1 cellular context compared by ENCODE assay signal in genomic region chrX:18674788-18675735, GRCh38.
TF ChIP-seq lines count a peak whose summit lies in the region.

No MANE protein-coding gene starts in this region.

TF ChIP-seq in GM12878, 131 proteins besides CTCF, POLR2A, EP300 and RAD21 (continued from another document and continues in another):
- TF ChIP-seq, protein P1, sequence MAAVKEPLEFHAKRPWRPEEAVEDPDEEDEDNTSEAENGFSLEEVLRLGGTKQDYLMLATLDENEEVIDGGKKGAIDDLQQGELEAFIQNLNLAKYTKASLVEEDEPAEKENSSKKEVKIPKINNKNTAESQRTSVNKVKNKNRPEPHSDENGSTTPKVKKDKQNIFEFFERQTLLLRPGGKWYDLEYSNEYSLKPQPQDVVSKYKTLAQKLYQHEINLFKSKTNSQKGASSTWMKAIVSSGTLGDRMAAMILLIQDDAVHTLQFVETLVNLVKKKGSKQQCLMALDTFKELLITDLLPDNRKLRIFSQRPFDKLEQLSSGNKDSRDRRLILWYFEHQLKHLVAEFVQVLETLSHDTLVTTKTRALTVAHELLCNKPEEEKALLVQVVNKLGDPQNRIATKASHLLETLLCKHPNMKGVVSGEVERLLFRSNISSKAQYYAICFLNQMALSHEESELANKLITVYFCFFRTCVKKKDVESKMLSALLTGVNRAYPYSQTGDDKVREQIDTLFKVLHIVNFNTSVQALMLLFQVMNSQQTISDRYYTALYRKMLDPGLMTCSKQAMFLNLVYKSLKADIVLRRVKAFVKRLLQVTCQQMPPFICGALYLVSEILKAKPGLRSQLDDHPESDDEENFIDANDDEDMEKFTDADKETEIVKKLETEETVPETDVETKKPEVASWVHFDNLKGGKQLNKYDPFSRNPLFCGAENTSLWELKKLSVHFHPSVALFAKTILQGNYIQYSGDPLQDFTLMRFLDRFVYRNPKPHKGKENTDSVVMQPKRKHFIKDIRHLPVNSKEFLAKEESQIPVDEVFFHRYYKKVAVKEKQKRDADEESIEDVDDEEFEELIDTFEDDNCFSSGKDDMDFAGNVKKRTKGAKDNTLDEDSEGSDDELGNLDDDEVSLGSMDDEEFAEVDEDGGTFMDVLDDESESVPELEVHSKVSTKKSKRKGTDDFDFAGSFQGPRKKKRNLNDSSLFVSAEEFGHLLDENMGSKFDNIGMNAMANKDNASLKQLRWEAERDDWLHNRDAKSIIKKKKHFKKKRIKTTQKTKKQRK (IDR thresholded peaks at IDR 0.05; ENCODE audit: low read depth, low read length): no peak
- TF ChIP-seq CREB1 (IDR thresholded peaks at IDR 0.05; ENCODE audit: low read depth) (no peak), BRCA1 (IDR thresholded peaks at IDR 0.05; ENCODE audit: low read depth, low read length) (no peak), DPF2 (IDR thresholded peaks at IDR 0.05) (peak; percentile 26; the same call in 1 of the 2 replicates), PAX8 (IDR thresholded peaks at IDR 0.05) (no peak), IRF4 (IDR thresholded peaks at IDR 0.05; ENCODE audit: low read depth, low read length) (no peak), NFIC (IDR thresholded peaks at IDR 0.05; ENCODE audit: low read depth, low read length) (no peak), CHD1 (IDR thresholded peaks at IDR 0.05; ENCODE audit: low read depth, low read length) (no peak), JUND (IDR thresholded peaks at IDR 0.05; ENCODE audit: low read depth, low read length) (no peak), TBL1XR1 (IDR thresholded peaks at IDR 0.05; ENCODE audit: low read depth, low read length) (peak; percentile 66; the same call in 1 of the 2 replicates), SMAD5 (IDR thresholded peaks at IDR 0.05; ENCODE audit: low read depth) (no peak), NR2F1 (conservative IDR thresholded peaks at IDR 0.05) (0 out of 2 replicates have a peak, but pooled peaks have one; percentile 19), SUZ12 (IDR thresholded peaks at IDR 0.05; ENCODE audit: unreplicated experiment) (no peak), CEBPB (IDR thresholded peaks at IDR 0.05; ENCODE audit: borderline replicate concordance in 1 of 2, low read depth in 2 of 2, low read length in 2 of 2) (no peak), GATAD2B (conservative IDR thresholded peaks at IDR 0.05; ENCODE audit: low read depth) (no peak; the same call in none of the 2 replicates), MAX (IDR thresholded peaks at IDR 0.05; ENCODE audit: low read depth, low read length) (no peak), FOS (IDR thresholded peaks at IDR 0.05; ENCODE audit: borderline replicate concordance, extremely low read depth, insufficient read length) (no peak), NBN (IDR thresholded peaks at IDR 0.05) (peak; percentile 49; the same call in 1 of the 2 replicates), IKZF1 (conservative IDR thresholded peaks at IDR 0.05) (peak; percentile 55), ZZZ3 (IDR thresholded peaks at IDR 0.05; ENCODE audit: control insufficient read depth, insufficient read length, low read depth) (no peak), FOXK2 (IDR thresholded peaks at IDR 0.05) (no peak), MYB (IDR thresholded peaks at IDR 0.05; ENCODE audit: borderline replicate concordance, low read depth, low read length) (no peak), SIN3A (IDR thresholded peaks at IDR 0.05; ENCODE audit: low read depth, low read length) (no peak), RUNX3 (IDR thresholded peaks at IDR 0.05; ENCODE audit: low read length) (peak; percentile 72), MEF2A (IDR thresholded peaks at IDR 0.05; ENCODE audit: insufficient read depth, low read depth, low read length) (0 out of 2 replicates have a peak, but pooled peaks have one; percentile 26), KAT2A (conservative IDR thresholded peaks at IDR 0.05; ENCODE audit: control insufficient read depth, low read depth, low read length) (no peak), ATF2 (IDR thresholded peaks at IDR 0.05; ENCODE audit: low read length) (no peak; the same call in 1 of the 2 replicates), SPI1 (IDR thresholded peaks at IDR 0.05; ENCODE audit: borderline replicate concordance, insufficient read depth, low read depth, low read length) (no peak), USF1 (IDR thresholded peaks at IDR 0.05; ENCODE audit: borderline replicate concordance, extremely low read length, insufficient read depth, low read depth, low read length) (peak; percentile 53), SMAD1 (IDR thresholded peaks at IDR 0.05; ENCODE audit: low read depth, partially characterized antibody) (no peak), ZNF217 (IDR thresholded peaks at IDR 0.05) (peak; percentile 51; the same call in 1 of the 2 replicates), ZNF622 (IDR thresholded peaks at IDR 0.05) (no peak), NFXL1 (IDR thresholded peaks at IDR 0.05; ENCODE audit: borderline replicate concordance) (no peak), TCF12 (IDR thresholded peaks at IDR 0.05; ENCODE audit: low read depth, low read length) (no peak), NR2C2 (IDR thresholded peaks at IDR 0.05; ENCODE audit: borderline replicate concordance, control insufficient read depth, insufficient read length, low read depth) (no peak)
- TF ChIP-seq, protein P2, sequence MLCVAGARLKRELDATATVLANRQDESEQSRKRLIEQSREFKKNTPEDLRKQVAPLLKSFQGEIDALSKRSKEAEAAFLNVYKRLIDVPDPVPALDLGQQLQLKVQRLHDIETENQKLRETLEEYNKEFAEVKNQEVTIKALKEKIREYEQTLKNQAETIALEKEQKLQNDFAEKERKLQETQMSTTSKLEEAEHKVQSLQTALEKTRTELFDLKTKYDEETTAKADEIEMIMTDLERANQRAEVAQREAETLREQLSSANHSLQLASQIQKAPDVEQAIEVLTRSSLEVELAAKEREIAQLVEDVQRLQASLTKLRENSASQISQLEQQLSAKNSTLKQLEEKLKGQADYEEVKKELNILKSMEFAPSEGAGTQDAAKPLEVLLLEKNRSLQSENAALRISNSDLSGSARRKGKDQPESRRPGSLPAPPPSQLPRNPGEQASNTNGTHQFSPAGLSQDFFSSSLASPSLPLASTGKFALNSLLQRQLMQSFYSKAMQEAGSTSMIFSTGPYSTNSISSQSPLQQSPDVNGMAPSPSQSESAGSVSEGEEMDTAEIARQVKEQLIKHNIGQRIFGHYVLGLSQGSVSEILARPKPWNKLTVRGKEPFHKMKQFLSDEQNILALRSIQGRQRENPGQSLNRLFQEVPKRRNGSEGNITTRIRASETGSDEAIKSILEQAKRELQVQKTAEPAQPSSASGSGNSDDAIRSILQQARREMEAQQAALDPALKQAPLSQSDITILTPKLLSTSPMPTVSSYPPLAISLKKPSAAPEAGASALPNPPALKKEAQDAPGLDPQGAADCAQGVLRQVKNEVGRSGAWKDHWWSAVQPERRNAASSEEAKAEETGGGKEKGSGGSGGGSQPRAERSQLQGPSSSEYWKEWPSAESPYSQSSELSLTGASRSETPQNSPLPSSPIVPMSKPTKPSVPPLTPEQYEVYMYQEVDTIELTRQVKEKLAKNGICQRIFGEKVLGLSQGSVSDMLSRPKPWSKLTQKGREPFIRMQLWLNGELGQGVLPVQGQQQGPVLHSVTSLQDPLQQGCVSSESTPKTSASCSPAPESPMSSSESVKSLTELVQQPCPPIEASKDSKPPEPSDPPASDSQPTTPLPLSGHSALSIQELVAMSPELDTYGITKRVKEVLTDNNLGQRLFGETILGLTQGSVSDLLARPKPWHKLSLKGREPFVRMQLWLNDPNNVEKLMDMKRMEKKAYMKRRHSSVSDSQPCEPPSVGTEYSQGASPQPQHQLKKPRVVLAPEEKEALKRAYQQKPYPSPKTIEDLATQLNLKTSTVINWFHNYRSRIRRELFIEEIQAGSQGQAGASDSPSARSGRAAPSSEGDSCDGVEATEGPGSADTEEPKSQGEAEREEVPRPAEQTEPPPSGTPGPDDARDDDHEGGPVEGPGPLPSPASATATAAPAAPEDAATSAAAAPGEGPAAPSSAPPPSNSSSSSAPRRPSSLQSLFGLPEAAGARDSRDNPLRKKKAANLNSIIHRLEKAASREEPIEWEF (IDR thresholded peaks at IDR 0.05; ENCODE audit: insufficient replicate concordance, low read depth, low read length): no peak
- TF ChIP-seq, protein P3, sequence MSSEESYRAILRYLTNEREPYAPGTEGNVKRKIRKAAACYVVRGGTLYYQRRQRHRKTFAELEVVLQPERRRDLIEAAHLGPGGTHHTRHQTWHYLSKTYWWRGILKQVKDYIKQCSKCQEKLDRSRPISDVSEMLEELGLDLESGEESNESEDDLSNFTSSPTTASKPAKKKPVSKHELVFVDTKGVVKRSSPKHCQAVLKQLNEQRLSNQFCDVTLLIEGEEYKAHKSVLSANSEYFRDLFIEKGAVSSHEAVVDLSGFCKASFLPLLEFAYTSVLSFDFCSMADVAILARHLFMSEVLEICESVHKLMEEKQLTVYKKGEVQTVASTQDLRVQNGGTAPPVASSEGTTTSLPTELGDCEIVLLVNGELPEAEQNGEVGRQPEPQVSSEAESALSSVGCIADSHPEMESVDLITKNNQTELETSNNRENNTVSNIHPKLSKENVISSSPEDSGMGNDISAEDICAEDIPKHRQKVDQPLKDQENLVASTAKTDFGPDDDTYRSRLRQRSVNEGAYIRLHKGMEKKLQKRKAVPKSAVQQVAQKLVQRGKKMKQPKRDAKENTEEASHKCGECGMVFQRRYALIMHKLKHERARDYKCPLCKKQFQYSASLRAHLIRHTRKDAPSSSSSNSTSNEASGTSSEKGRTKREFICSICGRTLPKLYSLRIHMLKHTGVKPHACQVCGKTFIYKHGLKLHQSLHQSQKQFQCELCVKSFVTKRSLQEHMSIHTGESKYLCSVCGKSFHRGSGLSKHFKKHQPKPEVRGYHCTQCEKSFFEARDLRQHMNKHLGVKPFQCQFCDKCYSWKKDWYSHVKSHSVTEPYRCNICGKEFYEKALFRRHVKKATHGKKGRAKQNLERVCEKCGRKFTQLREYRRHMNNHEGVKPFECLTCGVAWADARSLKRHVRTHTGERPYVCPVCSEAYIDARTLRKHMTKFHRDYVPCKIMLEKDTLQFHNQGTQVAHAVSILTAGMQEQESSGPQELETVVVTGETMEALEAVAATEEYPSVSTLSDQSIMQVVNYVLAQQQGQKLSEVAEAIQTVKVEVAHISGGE (CRISPR knock-in tag; IDR thresholded peaks at IDR 0.05): 0 out of 2 replicates have a peak, but pooled peaks have one; percentile 31
- TF ChIP-seq, protein P4, sequence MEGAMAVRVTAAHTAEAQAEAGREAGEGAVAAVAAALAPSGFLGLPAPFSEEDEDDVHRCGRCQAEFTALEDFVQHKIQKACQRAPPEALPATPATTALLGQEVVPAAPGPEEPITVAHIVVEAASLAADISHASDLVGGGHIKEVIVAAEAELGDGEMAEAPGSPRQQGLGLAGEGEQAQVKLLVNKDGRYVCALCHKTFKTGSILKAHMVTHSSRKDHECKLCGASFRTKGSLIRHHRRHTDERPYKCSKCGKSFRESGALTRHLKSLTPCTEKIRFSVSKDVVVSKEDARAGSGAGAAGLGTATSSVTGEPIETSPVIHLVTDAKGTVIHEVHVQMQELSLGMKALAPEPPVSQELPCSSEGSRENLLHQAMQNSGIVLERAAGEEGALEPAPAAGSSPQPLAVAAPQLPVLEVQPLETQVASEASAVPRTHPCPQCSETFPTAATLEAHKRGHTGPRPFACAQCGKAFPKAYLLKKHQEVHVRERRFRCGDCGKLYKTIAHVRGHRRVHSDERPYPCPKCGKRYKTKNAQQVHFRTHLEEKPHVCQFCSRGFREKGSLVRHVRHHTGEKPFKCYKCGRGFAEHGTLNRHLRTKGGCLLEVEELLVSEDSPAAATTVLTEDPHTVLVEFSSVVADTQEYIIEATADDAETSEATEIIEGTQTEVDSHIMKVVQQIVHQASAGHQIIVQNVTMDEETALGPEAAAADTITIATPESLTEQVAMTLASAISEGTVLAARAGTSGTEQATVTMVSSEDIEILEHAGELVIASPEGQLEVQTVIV (IDR thresholded peaks at IDR 0.05; ENCODE audit: borderline replicate concordance, partially characterized antibody): no peak
- TF ChIP-seq, protein P5, sequence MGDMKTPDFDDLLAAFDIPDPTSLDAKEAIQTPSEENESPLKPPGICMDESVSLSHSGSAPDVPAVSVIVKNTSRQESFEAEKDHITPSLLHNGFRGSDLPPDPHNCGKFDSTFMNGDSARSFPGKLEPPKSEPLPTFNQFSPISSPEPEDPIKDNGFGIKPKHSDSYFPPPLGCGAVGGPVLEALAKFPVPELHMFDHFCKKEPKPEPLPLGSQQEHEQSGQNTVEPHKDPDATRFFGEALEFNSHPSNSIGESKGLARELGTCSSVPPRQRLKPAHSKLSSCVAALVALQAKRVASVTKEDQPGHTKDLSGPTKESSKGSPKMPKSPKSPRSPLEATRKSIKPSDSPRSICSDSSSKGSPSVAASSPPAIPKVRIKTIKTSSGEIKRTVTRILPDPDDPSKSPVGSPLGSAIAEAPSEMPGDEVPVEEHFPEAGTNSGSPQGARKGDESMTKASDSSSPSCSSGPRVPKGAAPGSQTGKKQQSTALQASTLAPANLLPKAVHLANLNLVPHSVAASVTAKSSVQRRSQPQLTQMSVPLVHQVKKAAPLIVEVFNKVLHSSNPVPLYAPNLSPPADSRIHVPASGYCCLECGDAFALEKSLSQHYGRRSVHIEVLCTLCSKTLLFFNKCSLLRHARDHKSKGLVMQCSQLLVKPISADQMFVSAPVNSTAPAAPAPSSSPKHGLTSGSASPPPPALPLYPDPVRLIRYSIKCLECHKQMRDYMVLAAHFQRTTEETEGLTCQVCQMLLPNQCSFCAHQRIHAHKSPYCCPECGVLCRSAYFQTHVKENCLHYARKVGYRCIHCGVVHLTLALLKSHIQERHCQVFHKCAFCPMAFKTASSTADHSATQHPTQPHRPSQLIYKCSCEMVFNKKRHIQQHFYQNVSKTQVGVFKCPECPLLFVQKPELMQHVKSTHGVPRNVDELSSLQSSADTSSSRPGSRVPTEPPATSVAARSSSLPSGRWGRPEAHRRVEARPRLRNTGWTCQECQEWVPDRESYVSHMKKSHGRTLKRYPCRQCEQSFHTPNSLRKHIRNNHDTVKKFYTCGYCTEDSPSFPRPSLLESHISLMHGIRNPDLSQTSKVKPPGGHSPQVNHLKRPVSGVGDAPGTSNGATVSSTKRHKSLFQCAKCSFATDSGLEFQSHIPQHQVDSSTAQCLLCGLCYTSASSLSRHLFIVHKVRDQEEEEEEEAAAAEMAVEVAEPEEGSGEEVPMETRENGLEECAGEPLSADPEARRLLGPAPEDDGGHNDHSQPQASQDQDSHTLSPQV (IDR thresholded peaks at IDR 0.05): no peak
